ENCODE assay signal across 8 cellular contexts in the genomic region with DNA sequence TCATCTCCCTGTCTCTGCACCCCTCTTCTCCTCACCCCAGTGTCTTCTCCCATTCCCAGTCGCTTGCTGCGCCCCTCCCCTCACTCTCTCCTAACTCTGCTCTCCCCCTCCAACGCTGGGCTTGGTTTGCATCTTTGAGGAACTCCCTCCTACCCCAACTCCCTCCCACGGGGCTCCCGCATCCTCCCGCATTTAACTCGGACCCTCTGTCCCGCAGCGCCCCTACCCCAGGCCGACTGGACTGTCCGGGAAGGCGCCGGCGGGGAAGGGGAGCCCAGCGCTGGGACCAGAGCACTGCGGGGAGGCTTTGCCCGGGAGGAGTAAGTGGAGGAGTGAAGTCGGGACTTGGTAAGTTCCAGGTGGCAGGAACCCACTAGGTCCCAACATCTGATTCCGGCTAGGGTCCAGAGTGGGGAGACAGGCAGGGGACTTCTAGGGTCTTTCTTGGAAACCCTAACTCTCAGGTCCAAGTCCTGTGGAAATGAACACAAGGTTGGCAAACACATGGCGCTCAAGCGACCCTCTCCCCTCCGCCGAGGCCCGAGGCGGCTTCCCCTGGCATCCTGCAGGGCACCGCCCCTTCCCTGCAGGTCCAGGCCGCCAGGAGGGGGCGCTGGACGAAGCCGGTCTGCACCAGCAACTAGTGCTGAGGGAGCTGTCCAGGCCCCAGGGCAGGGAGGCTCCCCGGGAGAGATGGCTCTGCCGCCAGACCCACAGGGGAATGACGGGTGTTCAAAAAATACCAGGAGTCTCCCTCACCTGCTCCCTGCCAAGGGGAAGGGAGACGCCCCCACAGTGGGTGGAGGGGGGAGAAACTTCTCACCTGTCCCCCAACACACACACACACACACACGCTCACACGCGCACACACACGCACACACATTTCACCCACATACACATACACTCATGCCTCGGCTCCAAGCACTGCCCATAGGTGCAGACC.
DNase-seq lines count a peak whose midpoint lies in the region; ATAC-seq and TF ChIP-seq lines count a peak whose summit lies in the region.

No MANE protein-coding gene starts in this region.

- H3K4me3 ChIP-seq in iPS DF 6.9 (ENCODE audit: low read length): peak overlapping the region; percentile 48; the same call in 1 of the 2 replicates

- no CpG with 5 or more reads among the region's 39 CpGs for WGBS in iPS DF 6.9 (ENCODE audit: insufficient coverage, insufficient read length)

- no peaks in the 10 kb centered on the region for H3K9me3 Mint-ChIP-seq in activated naive CD8-positive, alpha-beta T cell treated with anti-CD3 and anti-CD28 coated beads, Interleukin-2, amount 50 U/mL, for 24 hours

- peaks cover 5% of the 10 kb centered on the region for H3K4me1 ChIP-seq in iPS DF 6.9 (ENCODE audit: control insufficient read depth, insufficient read depth, low read length)

- peaks cover 5% of the 10 kb centered on the region for H3K4me1 Mint-ChIP-seq in activated naive CD8-positive, alpha-beta T cell treated with anti-CD3 and anti-CD28 coated beads, Interleukin-2, amount 50 U/mL, for 24 hours

- no peak overlapping the region for H3K4me3 Mint-ChIP-seq in activated naive CD8-positive, alpha-beta T cell treated with anti-CD3 and anti-CD28 coated beads, Interleukin-2, amount 50 U/mL, for 24 hours

- no peak overlapping the region for H3K27ac ChIP-seq in iPS DF 6.9 (ENCODE audit: low read length)

- H3K36me3 ChIP-seq in iPS DF 6.9 (ENCODE audit: control insufficient read depth, insufficient read depth, low read length): no peaks in the 10 kb centered on the region

- H3K27me3 ChIP-seq in iPS DF 6.9 (ENCODE audit: control insufficient read depth, insufficient read depth, low read length): no peaks in the 10 kb centered on the region

- H3K9me3 ChIP-seq in iPS DF 6.9 (ENCODE audit: control insufficient read depth, insufficient read depth, low read length): no peaks in the 10 kb centered on the region

- no peaks in the 10 kb centered on the region for H3K36me3 Mint-ChIP-seq in activated naive CD8-positive, alpha-beta T cell treated with anti-CD3 and anti-CD28 coated beads, Interleukin-2, amount 50 U/mL, for 24 hours (ENCODE audit: low read depth)

- no peak overlapping the region for H3K27ac Mint-ChIP-seq in activated naive CD8-positive, alpha-beta T cell treated with anti-CD3 and anti-CD28 coated beads, Interleukin-2, amount 50 U/mL, for 24 hours

- DNase-seq in EH (ENCODE audit: low read depth): peak; percentile 64
- peak; percentile 83 for DNase-seq in activated naive CD8-positive, alpha-beta T cell treated with anti-CD3 and anti-CD28 coated beads, Interleukin-2, amount 50 U/mL, for 24 hours
- DNase-seq in iPS DF 6.9 (ENCODE audit: low read depth, low spot score): no peak
- DNase-seq in stimulated activated CD4-positive, alpha-beta T cell treated with anti-CD3 and anti-CD28 coated beads, Interleukin-15, amount 100 ng/mL, for 24 hours: peak; percentile 80
- DNase-seq in NCI-H1417 treated with DMSO at 0.1 percent for 48 hours (lab: John Stamatoyannopoulos, UW): no peak
- DNase-seq in OCI-M2 (lab: John Stamatoyannopoulos, UW; ENCODE audit: unreplicated experiment): no peak

- ATAC-seq in HG03135 (IDR thresholded peaks at IDR 0.05; ENCODE audit: unreplicated experiment) (peak; percentile 69), SK-N-SH treated with all-trans-retinoic acid at 6 μM for 48 hours (peak; percentile 74)
- ATAC-seq in activated naive CD8-positive, alpha-beta T cell treated with anti-CD3 and anti-CD28 coated beads, Interleukin-2, amount 50 U/mL, for 24 hours: peak; percentile 78

- peaks cover 34% of the 10 kb centered on the region for H3K27me3 Mint-ChIP-seq in activated naive CD8-positive, alpha-beta T cell treated with anti-CD3 and anti-CD28 coated beads, Interleukin-2, amount 50 U/mL, for 24 hours

TF ChIP-seq in SK-N-SH treated with all-trans-retinoic acid at 6 μM for 48 hours, 23 proteins besides CTCF, POLR2A, EP300 and RAD21:
- TF ChIP-seq PPARA (CRISPR knock-in tag; IDR thresholded peaks at IDR 0.05; ENCODE audit: borderline replicate concordance) (no peak), ZFP3 (CRISPR knock-in tag; IDR thresholded peaks at IDR 0.05) (no peak)

Comparison
In these comparisons a context has a peak if more than half of its experiments do, and no peak if none do; other contexts are left out.
1. DNase-seq: peak in EH (single experiment), activated naive CD8-positive, alpha-beta T cell treated with anti-CD3 and anti-CD28 coated beads, Interleukin-2, amount 50 U/mL, for 24 hours (single experiment) and stimulated activated CD4-positive, alpha-beta T cell treated with anti-CD3 and anti-CD28 coated beads, Interleukin-15, amount 100 ng/mL, for 24 hours (single experiment); none in iPS DF 6.9 (single experiment), NCI-H1417 treated with DMSO at 0.1 percent for 48 hours (single experiment) and OCI-M2 (single experiment).
2. Peak in every context shown above with its lines, with median percentiles within 50 percentile points of each other: ATAC-seq.